Comparison of ENCODE assay signal across 12 cellular contexts in genomic region chr4:109562457-109563237, GRCh38. TPM values are rescaled to one million over a fixed set of nuclear protein-coding genes. Genes with fewer than 3 reads are reported as not detected.
DNase-seq lines count a peak whose midpoint lies in the region; ATAC-seq and TF ChIP-seq lines count a peak whose summit lies in the region.
"Had no signal": no experiment of that assay in that cellular context is flagged by ENCODE, and none has a peak within 500 bp of the region (broad histone marks: within the 10 kb centered on the region; RNA-seq: fewer than 3 reads in every experiment).

No MANE protein-coding gene starts in this region.

- H3K27me3 ChIP-seq in CD4-positive, alpha-beta memory T cell (ENCODE audit: insufficient read depth, low read length) = no peaks in the 10 kb centered on the region

- H3K4me3 ChIP-seq in CD4-positive, alpha-beta memory T cell (ENCODE audit: low read length in 2 of 2) = peak overlapping the region in 1 of 2 donors; percentile 1

- POLR2A ChIA-PET in CD4-positive, alpha-beta memory T cell (lab: Charles Lee; ENCODE audit: partially characterized antibody) = interaction anchor here (1.7 to 5.7 kb wide), 4 partner anchors 11 to 128 kb away, joined by 3 to 48 read pairs (median 10); no protein-coding TSS in a partner anchor
- POLR2A ChIA-PET in HEK293T (lab: Yijun Ruan, JAX) = interaction anchor here (0.6 kb wide), 1 partner anchor 922 kb away, joined by 3 read pairs; no protein-coding TSS in a partner anchor
- POLR2A ChIA-PET in activated CD4-positive, alpha-beta memory T cell treated with anti-CD3 and anti-CD28 coated beads for 36 hours (lab: Charles Lee) = interaction anchor here (2.1 kb wide), 1 partner anchor 13 kb away, joined by 8 read pairs; no protein-coding TSS in a partner anchor

- intact Hi-C loops in CD4-positive, alpha-beta memory T cell (cut with micrococcal nuclease) = no loop called here
- intact Hi-C loops in activated CD4-positive, alpha-beta memory T cell treated with anti-CD3 and anti-CD28 coated beads for 36 hours (cut with micrococcal nuclease) = loop anchor here (10.0 kb wide), 2 partner anchors 632 to 1398 kb away; partner anchors contain the start of genes ELOVL6 and LEF1

- H3K27ac ChIP-seq in CD4-positive, alpha-beta memory T cell (ENCODE audit: low read depth, low read length) = no peak overlapping the region

- DNase-seq in CD4-positive, alpha-beta memory T cell = no peak
- DNase-seq in HEK293T (ENCODE audit: extremely low spot score) (no peak), memory B cell (ENCODE audit: low spot score in 2 of 2) (no peak), GM19238 (ENCODE audit: insufficient read length, low spot score) (no peak), MV-4-11 (lab: John Stamatoyannopoulos, UW) (no peak), GF-D8 (lab: John Stamatoyannopoulos, UW) (no peak)
- peak; percentile 57 for DNase-seq in activated CD4-positive, alpha-beta memory T cell treated with anti-CD3 and anti-CD28 coated beads for 36 hours
- DNase-seq: amygdala, KG1, NCI-H2029, OCI-M1 had no signal

- H3K27ac Mint-ChIP-seq in CD4-positive, alpha-beta memory T cell = peak overlapping the region in 5 of 7 donors; percentile 47 to 91 (median 78)
- no peak overlapping the region for H3K27ac Mint-ChIP-seq in activated CD4-positive, alpha-beta memory T cell treated with anti-CD3 and anti-CD28 coated beads for 36 hours
- no peak overlapping the region for H3K27ac Mint-ChIP-seq in memory B cell

- no peak for ATAC-seq in memory B cell (ENCODE audit: low read depth)

- no peaks in the 10 kb centered on the region for H3K9me3 Mint-ChIP-seq in CD4-positive, alpha-beta memory T cell
- H3K9me3 Mint-ChIP-seq in activated CD4-positive, alpha-beta memory T cell treated with anti-CD3 and anti-CD28 coated beads for 36 hours = peaks cover 5% of the 10 kb centered on the region
- H3K9me3 Mint-ChIP-seq in memory B cell = no peaks in the 10 kb centered on the region
- H3K9me3 Mint-ChIP-seq: dendritic cell treated with granulocyte-macrophage colony-stimulating factor and Interleukin-4, amounts not matched to agents 40 ng/mL and 50 ng/mL, for 4 days had no signal

- H3K4me3 Mint-ChIP-seq in CD4-positive, alpha-beta memory T cell = peak overlapping the region; percentile 95 to 99 (median 98)
- H3K4me3 Mint-ChIP-seq in activated CD4-positive, alpha-beta memory T cell treated with anti-CD3 and anti-CD28 coated beads for 36 hours = peak overlapping the region; percentile 84
- peak overlapping the region; percentile 24 for H3K4me3 Mint-ChIP-seq in memory B cell
- H3K4me3 Mint-ChIP-seq: dendritic cell treated with granulocyte-macrophage colony-stimulating factor and Interleukin-4, amounts not matched to agents 40 ng/mL and 50 ng/mL, for 4 days had no signal

- CTCF ChIA-PET in CD4-positive, alpha-beta memory T cell (lab: Charles Lee; ENCODE audit: partially characterized antibody) = interaction anchor here (1.2 to 3.8 kb wide), 6 partner anchors 11 to 264 kb away, joined by 3 to 17 read pairs (median 6); partner anchors contain the start of genes CASP6 and SEC24B
- CTCF ChIA-PET in HEK293T (lab: Yijun Ruan, JAX) = interaction anchor here (0.6 to 1.2 kb wide), 4 partner anchors 13 to 600 kb away, joined by 3 to 7 read pairs (median 3); no protein-coding TSS in a partner anchor
- CTCF ChIA-PET in activated CD4-positive, alpha-beta memory T cell treated with anti-CD3 and anti-CD28 coated beads for 36 hours (lab: Charles Lee) = interaction anchor here (0.6 to 1.8 kb wide), 3 partner anchors 12 to 139 kb away, joined by 3 to 4 read pairs (median 3); partner anchors contain the start of gene SEC24B

- peaks cover 12 to 42% of the 10 kb centered on the region in 2 donors for H3K36me3 Mint-ChIP-seq in CD4-positive, alpha-beta memory T cell
- H3K36me3 Mint-ChIP-seq in activated CD4-positive, alpha-beta memory T cell treated with anti-CD3 and anti-CD28 coated beads for 36 hours = peaks cover 22% of the 10 kb centered on the region
- H3K36me3 Mint-ChIP-seq in memory B cell = peaks cover 9% of the 10 kb centered on the region

- H3K4me1 ChIP-seq in CD4-positive, alpha-beta memory T cell (ENCODE audit: insufficient read depth, low read length) = peaks cover 68% of the 10 kb centered on the region

- H3K4me1 Mint-ChIP-seq in CD4-positive, alpha-beta memory T cell = peaks cover 39 to 74% (median 61%) of the 10 kb centered on the region in 4 donors
- H3K4me1 Mint-ChIP-seq in activated CD4-positive, alpha-beta memory T cell treated with anti-CD3 and anti-CD28 coated beads for 36 hours (ENCODE audit: low read depth) = peaks cover 52% of the 10 kb centered on the region
- peaks cover 18% of the 10 kb centered on the region for H3K4me1 Mint-ChIP-seq in memory B cell

- H3K9me3 ChIP-seq in CD4-positive, alpha-beta memory T cell (ENCODE audit: control insufficient read depth in 1 of 2, low read length in 2 of 2) = no peaks in the 10 kb centered on the region

- H3K36me3 ChIP-seq in CD4-positive, alpha-beta memory T cell (ENCODE audit: insufficient read depth, low read length) = peaks cover 8% of the 10 kb centered on the region

- no peaks in the 10 kb centered on the region for H3K27me3 Mint-ChIP-seq in CD4-positive, alpha-beta memory T cell
- H3K27me3 Mint-ChIP-seq in activated CD4-positive, alpha-beta memory T cell treated with anti-CD3 and anti-CD28 coated beads for 36 hours = no peaks in the 10 kb centered on the region
- no peaks in the 10 kb centered on the region for H3K27me3 Mint-ChIP-seq in memory B cell
- H3K27me3 Mint-ChIP-seq: dendritic cell treated with granulocyte-macrophage colony-stimulating factor and Interleukin-4, amounts not matched to agents 40 ng/mL and 50 ng/mL, for 4 days had no signal

TF ChIP-seq in HEK293T, 16 proteins besides CTCF, POLR2A, EP300 and RAD21:
- TF ChIP-seq TARDBP (IDR thresholded peaks at IDR 0.05) (no peak), SP1 (IDR thresholded peaks at IDR 0.05) (no peak), PKNOX1 (IDR thresholded peaks at IDR 0.05) (peak; percentile 52)

RNA-seq across cellular contexts. Expression of gene MCUB, which starts 2.6 kb away (rescaled TPM):
- total RNA-seq in CD4-positive, alpha-beta memory T cell = 100 to 1,000 TPM; 142 to 146 TPM
- 100 to 1,000 TPM; 174 to 299 TPM for polyA plus RNA-seq in CD4-positive, alpha-beta memory T cell
- 10 to 100 TPM; 76.7 to 80.5 TPM for total RNA-seq in activated CD4-positive, alpha-beta memory T cell treated with anti-CD3 and anti-CD28 coated beads for 36 hours

Comparison
In these comparisons a context has a peak if more than half of its experiments do, and no peak if none do; other contexts are left out.
1. H3K27ac Mint-ChIP-seq: peak in CD4-positive, alpha-beta memory T cell (5 of 7); none in activated CD4-positive, alpha-beta memory T cell treated with anti-CD3 and anti-CD28 coated beads for 36 hours (single experiment) and memory B cell (single experiment).
2. H3K4me3 Mint-ChIP-seq: peak in every context shown above with its lines; median percentile 98 in CD4-positive, alpha-beta memory T cell; 84 in activated CD4-positive, alpha-beta memory T cell treated with anti-CD3 and anti-CD28 coated beads for 36 hours; 24 in memory B cell.